In the genomic region with DNA sequence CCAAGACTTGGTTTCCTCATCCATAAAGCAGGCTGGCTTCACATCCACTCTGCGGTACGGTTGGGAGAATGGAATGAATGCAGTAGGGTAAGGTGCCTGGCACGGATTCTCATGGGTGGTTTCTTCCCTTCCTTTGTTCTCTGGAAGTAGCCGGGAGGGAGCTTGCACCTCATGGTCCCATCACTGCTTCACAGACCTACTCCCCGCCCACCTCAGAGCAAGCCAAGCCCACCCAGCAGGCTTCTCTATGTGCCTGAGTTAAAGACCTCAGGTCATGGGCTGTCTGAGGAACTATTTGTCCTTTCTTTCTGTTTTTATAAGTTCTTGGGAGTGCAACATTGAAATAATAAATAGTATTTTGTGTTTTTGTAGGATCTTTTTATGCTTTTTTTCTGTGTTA, we compare ENCODE assay signal across 2 cellular contexts.
TF ChIP-seq lines count a peak whose summit lies in the region.

No MANE protein-coding gene starts in this region.

TF ChIP-seq in GM23338, 12 proteins besides CTCF, POLR2A, EP300 and RAD21 (continues in another document):
- TF ChIP-seq, protein P1, sequence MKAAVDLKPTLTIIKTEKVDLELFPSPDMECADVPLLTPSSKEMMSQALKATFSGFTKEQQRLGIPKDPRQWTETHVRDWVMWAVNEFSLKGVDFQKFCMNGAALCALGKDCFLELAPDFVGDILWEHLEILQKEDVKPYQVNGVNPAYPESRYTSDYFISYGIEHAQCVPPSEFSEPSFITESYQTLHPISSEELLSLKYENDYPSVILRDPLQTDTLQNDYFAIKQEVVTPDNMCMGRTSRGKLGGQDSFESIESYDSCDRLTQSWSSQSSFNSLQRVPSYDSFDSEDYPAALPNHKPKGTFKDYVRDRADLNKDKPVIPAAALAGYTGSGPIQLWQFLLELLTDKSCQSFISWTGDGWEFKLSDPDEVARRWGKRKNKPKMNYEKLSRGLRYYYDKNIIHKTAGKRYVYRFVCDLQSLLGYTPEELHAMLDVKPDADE (IDR thresholded peaks at IDR 0.05): no peak
- TF ChIP-seq CREB1 (CRISPR knock-in tag; IDR thresholded peaks at IDR 0.05; ENCODE audit: low read depth): no peak
- TF ChIP-seq, protein P2, sequence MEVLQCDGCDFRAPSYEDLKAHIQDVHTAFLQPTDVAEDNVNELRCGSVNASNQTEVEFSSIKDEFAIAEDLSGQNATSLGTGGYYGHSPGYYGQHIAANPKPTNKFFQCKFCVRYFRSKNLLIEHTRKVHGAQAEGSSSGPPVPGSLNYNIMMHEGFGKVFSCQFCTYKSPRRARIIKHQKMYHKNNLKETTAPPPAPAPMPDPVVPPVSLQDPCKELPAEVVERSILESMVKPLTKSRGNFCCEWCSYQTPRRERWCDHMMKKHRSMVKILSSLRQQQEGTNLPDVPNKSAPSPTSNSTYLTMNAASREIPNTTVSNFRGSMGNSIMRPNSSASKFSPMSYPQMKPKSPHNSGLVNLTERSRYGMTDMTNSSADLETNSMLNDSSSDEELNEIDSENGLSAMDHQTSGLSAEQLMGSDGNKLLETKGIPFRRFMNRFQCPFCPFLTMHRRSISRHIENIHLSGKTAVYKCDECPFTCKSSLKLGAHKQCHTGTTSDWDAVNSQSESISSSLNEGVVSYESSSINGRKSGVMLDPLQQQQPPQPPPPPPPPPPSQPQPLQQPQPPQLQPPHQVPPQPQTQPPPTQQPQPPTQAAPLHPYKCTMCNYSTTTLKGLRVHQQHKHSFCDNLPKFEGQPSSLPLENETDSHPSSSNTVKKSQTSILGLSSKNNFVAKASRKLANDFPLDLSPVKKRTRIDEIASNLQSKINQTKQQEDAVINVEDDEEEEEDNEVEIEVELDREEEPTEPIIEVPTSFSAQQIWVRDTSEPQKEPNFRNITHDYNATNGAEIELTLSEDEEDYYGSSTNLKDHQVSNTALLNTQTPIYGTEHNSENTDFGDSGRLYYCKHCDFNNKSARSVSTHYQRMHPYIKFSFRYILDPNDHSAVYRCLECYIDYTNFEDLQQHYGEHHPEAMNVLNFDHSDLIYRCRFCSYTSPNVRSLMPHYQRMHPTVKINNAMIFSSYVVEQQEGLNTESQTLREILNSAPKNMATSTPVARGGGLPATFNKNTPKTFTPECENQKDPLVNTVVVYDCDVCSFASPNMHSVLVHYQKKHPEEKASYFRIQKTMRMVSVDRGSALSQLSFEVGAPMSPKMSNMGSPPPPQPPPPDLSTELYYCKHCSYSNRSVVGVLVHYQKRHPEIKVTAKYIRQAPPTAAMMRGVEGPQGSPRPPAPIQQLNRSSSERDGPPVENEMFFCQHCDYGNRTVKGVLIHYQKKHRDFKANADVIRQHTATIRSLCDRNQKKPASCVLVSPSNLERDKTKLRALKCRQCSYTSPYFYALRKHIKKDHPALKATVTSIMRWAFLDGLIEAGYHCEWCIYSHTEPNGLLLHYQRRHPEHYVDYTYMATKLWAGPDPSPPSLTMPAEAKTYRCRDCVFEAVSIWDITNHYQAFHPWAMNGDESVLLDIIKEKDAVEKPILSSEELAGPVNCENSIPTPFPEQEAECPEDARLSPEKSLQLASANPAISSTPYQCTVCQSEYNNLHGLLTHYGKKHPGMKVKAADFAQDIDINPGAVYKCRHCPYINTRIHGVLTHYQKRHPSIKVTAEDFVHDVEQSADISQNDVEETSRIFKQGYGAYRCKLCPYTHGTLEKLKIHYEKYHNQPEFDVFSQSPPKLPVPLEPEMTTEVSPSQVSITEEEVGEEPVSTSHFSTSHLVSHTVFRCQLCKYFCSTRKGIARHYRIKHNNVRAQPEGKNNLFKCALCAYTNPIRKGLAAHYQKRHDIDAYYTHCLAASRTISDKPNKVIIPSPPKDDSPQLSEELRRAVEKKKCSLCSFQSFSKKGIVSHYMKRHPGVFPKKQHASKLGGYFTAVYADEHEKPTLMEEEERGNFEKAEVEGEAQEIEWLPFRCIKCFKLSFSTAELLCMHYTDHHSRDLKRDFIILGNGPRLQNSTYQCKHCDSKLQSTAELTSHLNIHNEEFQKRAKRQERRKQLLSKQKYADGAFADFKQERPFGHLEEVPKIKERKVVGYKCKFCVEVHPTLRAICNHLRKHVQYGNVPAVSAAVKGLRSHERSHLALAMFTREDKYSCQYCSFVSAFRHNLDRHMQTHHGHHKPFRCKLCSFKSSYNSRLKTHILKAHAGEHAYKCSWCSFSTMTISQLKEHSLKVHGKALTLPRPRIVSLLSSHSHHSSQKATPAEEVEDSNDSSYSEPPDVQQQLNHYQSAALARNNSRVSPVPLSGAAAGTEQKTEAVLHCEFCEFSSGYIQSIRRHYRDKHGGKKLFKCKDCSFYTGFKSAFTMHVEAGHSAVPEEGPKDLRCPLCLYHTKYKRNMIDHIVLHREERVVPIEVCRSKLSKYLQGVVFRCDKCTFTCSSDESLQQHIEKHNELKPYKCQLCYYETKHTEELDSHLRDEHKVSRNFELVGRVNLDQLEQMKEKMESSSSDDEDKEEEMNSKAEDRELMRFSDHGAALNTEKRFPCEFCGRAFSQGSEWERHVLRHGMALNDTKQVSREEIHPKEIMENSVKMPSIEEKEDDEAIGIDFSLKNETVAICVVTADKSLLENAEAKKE (CRISPR knock-in tag; IDR thresholded peaks at IDR 0.05): no peak
- TF ChIP-seq ZNF114 (CRISPR knock-in tag; IDR thresholded peaks at IDR 0.05): no peak
- no peak for TF ChIP-seq STAT1 (IDR thresholded peaks at IDR 0.05; ENCODE audit: unreplicated experiment)
- no peak for TF ChIP-seq ZNF331 (CRISPR knock-in tag; IDR thresholded peaks at IDR 0.05; ENCODE audit: low read depth)
- TF ChIP-seq EZH2phosphoT487 (IDR thresholded peaks at IDR 0.05; ENCODE audit: unreplicated experiment): no peak
- TF ChIP-seq, protein P3, sequence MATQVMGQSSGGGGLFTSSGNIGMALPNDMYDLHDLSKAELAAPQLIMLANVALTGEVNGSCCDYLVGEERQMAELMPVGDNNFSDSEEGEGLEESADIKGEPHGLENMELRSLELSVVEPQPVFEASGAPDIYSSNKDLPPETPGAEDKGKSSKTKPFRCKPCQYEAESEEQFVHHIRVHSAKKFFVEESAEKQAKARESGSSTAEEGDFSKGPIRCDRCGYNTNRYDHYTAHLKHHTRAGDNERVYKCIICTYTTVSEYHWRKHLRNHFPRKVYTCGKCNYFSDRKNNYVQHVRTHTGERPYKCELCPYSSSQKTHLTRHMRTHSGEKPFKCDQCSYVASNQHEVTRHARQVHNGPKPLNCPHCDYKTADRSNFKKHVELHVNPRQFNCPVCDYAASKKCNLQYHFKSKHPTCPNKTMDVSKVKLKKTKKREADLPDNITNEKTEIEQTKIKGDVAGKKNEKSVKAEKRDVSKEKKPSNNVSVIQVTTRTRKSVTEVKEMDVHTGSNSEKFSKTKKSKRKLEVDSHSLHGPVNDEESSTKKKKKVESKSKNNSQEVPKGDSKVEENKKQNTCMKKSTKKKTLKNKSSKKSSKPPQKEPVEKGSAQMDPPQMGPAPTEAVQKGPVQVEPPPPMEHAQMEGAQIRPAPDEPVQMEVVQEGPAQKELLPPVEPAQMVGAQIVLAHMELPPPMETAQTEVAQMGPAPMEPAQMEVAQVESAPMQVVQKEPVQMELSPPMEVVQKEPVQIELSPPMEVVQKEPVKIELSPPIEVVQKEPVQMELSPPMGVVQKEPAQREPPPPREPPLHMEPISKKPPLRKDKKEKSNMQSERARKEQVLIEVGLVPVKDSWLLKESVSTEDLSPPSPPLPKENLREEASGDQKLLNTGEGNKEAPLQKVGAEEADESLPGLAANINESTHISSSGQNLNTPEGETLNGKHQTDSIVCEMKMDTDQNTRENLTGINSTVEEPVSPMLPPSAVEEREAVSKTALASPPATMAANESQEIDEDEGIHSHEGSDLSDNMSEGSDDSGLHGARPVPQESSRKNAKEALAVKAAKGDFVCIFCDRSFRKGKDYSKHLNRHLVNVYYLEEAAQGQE (IDR thresholded peaks at IDR 0.05; ENCODE audit: unreplicated experiment): no peak
- no peak for TF ChIP-seq JUNB (IDR thresholded peaks at IDR 0.05; ENCODE audit: unreplicated experiment)
- no peak for TF ChIP-seq NANOG (IDR thresholded peaks at IDR 0.05; ENCODE audit: borderline replicate concordance)

TF ChIP-seq in H1, 55 proteins besides CTCF, POLR2A, EP300 and RAD21:
- TF ChIP-seq, protein P4, sequence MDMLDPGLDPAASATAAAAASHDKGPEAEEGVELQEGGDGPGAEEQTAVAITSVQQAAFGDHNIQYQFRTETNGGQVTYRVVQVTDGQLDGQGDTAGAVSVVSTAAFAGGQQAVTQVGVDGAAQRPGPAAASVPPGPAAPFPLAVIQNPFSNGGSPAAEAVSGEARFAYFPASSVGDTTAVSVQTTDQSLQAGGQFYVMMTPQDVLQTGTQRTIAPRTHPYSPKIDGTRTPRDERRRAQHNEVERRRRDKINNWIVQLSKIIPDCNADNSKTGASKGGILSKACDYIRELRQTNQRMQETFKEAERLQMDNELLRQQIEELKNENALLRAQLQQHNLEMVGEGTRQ (IDR thresholded peaks at IDR 0.05; ENCODE audit: low read length): no peak
- TF ChIP-seq CEBPB (IDR thresholded peaks at IDR 0.05; ENCODE audit: low read depth, low read length): no peak
- no peak for TF ChIP-seq EZH2 (IDR thresholded peaks at IDR 0.05; ENCODE audit: low read depth, low read length, severe bottlenecking)
- no peak for TF ChIP-seq NANOG (IDR thresholded peaks at IDR 0.05; ENCODE audit: insufficient read depth, low read depth, low read length, poor library complexity, severe bottlenecking)
- no peak for TF ChIP-seq RBBP5 (IDR thresholded peaks at IDR 0.05; ENCODE audit: borderline replicate concordance, low read depth, low read length)
- TF ChIP-seq JUND (IDR thresholded peaks at IDR 0.05; ENCODE audit: low read length): no peak
- no peak for TF ChIP-seq SIRT6 (IDR thresholded peaks at IDR 0.05; ENCODE audit: low read length)
- no peak for TF ChIP-seq SP4 (IDR thresholded peaks at IDR 0.05; ENCODE audit: low read length)
- no peak for TF ChIP-seq HDAC6 (IDR thresholded peaks at IDR 0.05; ENCODE audit: low read depth, low read length)
- TF ChIP-seq CTBP2 (IDR thresholded peaks at IDR 0.05; ENCODE audit: borderline replicate concordance, insufficient read depth, insufficient read length, low read length): no peak
